Comparison of ENCODE assay signal across 1 cellular context in genomic region chr6:139028242-139028657, GRCh38.
A peak's percentile ranks its signal among the peaks of the same experiment; 100 is the strongest.
TF ChIP-seq lines count a peak whose summit lies in the region.

No MANE protein-coding gene starts in this region.

TF ChIP-seq in K562, 482 proteins besides CTCF, POLR2A, EP300 and RAD21 (continued from another document):
- TF ChIP-seq ZBTB40 (IDR thresholded peaks at IDR 0.05), result no peak
- 0 out of 2 replicates have a peak, but pooled peaks have one; percentile 2 for TF ChIP-seq ZBTB40 (CRISPR knock-in tag; IDR thresholded peaks at IDR 0.05)
